ENCODE assay signal across 1 cellular context in genomic region chr16:3186946-3187690, GRCh38.
TF ChIP-seq lines count a peak whose summit lies in the region.

No MANE protein-coding gene starts in this region.

TF ChIP-seq in HCT116, 20 proteins besides CTCF, POLR2A, EP300 and RAD21:
- TF ChIP-seq FOSL1 (IDR thresholded peaks at IDR 0.05; ENCODE audit: low read depth) (no peak), JUND (IDR thresholded peaks at IDR 0.05) (no peak)
